Comparison of ENCODE assay signal across 8 cellular contexts in genomic region chr7:90595341-90595800, GRCh38.
DNase-seq lines count a peak whose midpoint lies in the region; TF ChIP-seq lines count a peak whose summit lies in the region.

No MANE protein-coding gene starts in this region.

- no peaks in the 10 kb centered on the region for H4K20me1 ChIP-seq in KMS-11 (ENCODE audit: insufficient read depth)

- H3K36me3 ChIP-seq in KMS-11 (ENCODE audit: insufficient read depth): no peaks in the 10 kb centered on the region

- peaks cover 10% of the 10 kb centered on the region for H3K4me1 Mint-ChIP-seq in T-helper 1 cell treated with Interleukin-12 subunit alpha and Interleukin-12 subunit beta and Interleukin-4 antibody, amounts not matched to agents 30 μg/mL and 1 μg/mL, for 36 hours (ENCODE audit: low read depth)
- peaks cover 32% of the 10 kb centered on the region for H3K4me1 Mint-ChIP-seq in dendritic cell treated with granulocyte-macrophage colony-stimulating factor and Interleukin-4, amounts not matched to agents 40 ng/mL and 50 ng/mL, for 4 days (ENCODE audit: low read depth)
- H3K4me1 Mint-ChIP-seq in nephron progenitor cell: peaks cover 33% of the 10 kb centered on the region

- peak overlapping the region; percentile 98; the same call in 1 of the 2 replicates for H2AFZ ChIP-seq in KMS-11 (ENCODE audit: low read depth)

- H3K4me1 ChIP-seq in KMS-11 (ENCODE audit: low read depth, poor library complexity, severe bottlenecking): peaks cover 14% of the 10 kb centered on the region

- H3K9ac ChIP-seq in KMS-11: no peak overlapping the region

- no peaks in the 10 kb centered on the region for H3K27me3 ChIP-seq in KMS-11 (ENCODE audit: insufficient read depth, low read depth)

- H3K4me2 ChIP-seq in KMS-11: peak overlapping the region; percentile 40

- no peak overlapping the region for H3K27ac ChIP-seq in KMS-11

- peak overlapping the region; percentile 41 for H3K4me3 Mint-ChIP-seq in T-helper 1 cell treated with Interleukin-12 subunit alpha and Interleukin-12 subunit beta and Interleukin-4 antibody, amounts not matched to agents 30 μg/mL and 1 μg/mL, for 36 hours
- peak overlapping the region; percentile 93 for H3K4me3 Mint-ChIP-seq in dendritic cell treated with granulocyte-macrophage colony-stimulating factor and Interleukin-4, amounts not matched to agents 40 ng/mL and 50 ng/mL, for 4 days
- peak overlapping the region; percentile 97 for H3K4me3 Mint-ChIP-seq in nephron progenitor cell

- H3K9me3 Mint-ChIP-seq in T-helper 1 cell treated with Interleukin-12 subunit alpha and Interleukin-12 subunit beta and Interleukin-4 antibody, amounts not matched to agents 30 μg/mL and 1 μg/mL, for 36 hours: no peaks in the 10 kb centered on the region
- H3K9me3 Mint-ChIP-seq in dendritic cell treated with granulocyte-macrophage colony-stimulating factor and Interleukin-4, amounts not matched to agents 40 ng/mL and 50 ng/mL, for 4 days: no peaks in the 10 kb centered on the region
- H3K9me3 Mint-ChIP-seq in nephron progenitor cell: no peaks in the 10 kb centered on the region

- no peak overlapping the region for H3K4me3 ChIP-seq in KMS-11 (IDR thresholded peaks at IDR 0.05; ENCODE audit: insufficient read depth, low read depth, low read length)

- no peaks in the 10 kb centered on the region for H3K36me3 Mint-ChIP-seq in T-helper 1 cell treated with Interleukin-12 subunit alpha and Interleukin-12 subunit beta and Interleukin-4 antibody, amounts not matched to agents 30 μg/mL and 1 μg/mL, for 36 hours (ENCODE audit: low read depth)
- peaks cover 7% of the 10 kb centered on the region for H3K36me3 Mint-ChIP-seq in dendritic cell treated with granulocyte-macrophage colony-stimulating factor and Interleukin-4, amounts not matched to agents 40 ng/mL and 50 ng/mL, for 4 days (ENCODE audit: low read depth)
- H3K36me3 Mint-ChIP-seq in nephron progenitor cell (ENCODE audit: low read depth): no peaks in the 10 kb centered on the region

- H3K27ac Mint-ChIP-seq in T-helper 1 cell treated with Interleukin-12 subunit alpha and Interleukin-12 subunit beta and Interleukin-4 antibody, amounts not matched to agents 30 μg/mL and 1 μg/mL, for 36 hours: no peak overlapping the region
- no peak overlapping the region for H3K27ac Mint-ChIP-seq in dendritic cell treated with granulocyte-macrophage colony-stimulating factor and Interleukin-4, amounts not matched to agents 40 ng/mL and 50 ng/mL, for 4 days
- H3K27ac Mint-ChIP-seq in nephron progenitor cell: peak overlapping the region; percentile 74

- peaks cover 48% of the 10 kb centered on the region for H3K27me3 Mint-ChIP-seq in T-helper 1 cell treated with Interleukin-12 subunit alpha and Interleukin-12 subunit beta and Interleukin-4 antibody, amounts not matched to agents 30 μg/mL and 1 μg/mL, for 36 hours (ENCODE audit: low read depth)
- peaks cover 19% of the 10 kb centered on the region for H3K27me3 Mint-ChIP-seq in dendritic cell treated with granulocyte-macrophage colony-stimulating factor and Interleukin-4, amounts not matched to agents 40 ng/mL and 50 ng/mL, for 4 days
- H3K27me3 Mint-ChIP-seq in nephron progenitor cell (ENCODE audit: low read depth, poor library complexity): peaks cover 6% of the 10 kb centered on the region

- intact Hi-C loops in dendritic cell treated with granulocyte-macrophage colony-stimulating factor and Interleukin-4, amounts not matched to agents 40 ng/mL and 50 ng/mL, for 4 days (cut with micrococcal nuclease): loop anchor here (5.0 kb wide), 2 partner anchors 248 to 667 kb away; partner anchors contain the start of genes FZD1 and GTPBP10

- DNase-seq in T-helper 1 cell: no peak
- no peak for DNase-seq in nephron progenitor cell
- no peak for DNase-seq in HuH-7 (ENCODE audit: low spot score)
- no peak for DNase-seq in NCI-H446 (lab: John Stamatoyannopoulos, UW)
- no peak for DNase-seq in NCI-H1694 (lab: John Stamatoyannopoulos, UW)

- no peaks in the 10 kb centered on the region; the same call in 1 of the 2 replicates for H3K79me2 ChIP-seq in KMS-11 (ENCODE audit: insufficient read depth, low read depth)

- TF ChIP-seq CTCF in KMS-11 (conservative IDR thresholded peaks at IDR 0.05; ENCODE audit: low read depth, low read length) (no peak), nephron progenitor cell (IDR thresholded peaks at IDR 0.05) (no peak)

Comparison
In these comparisons a context has a peak if more than half of its experiments do, and no peak if none do; other contexts are left out.
1. H3K4me3 Mint-ChIP-seq: peak in every context shown above with its lines; median percentile 97 in nephron progenitor cell; 93 in dendritic cell treated with granulocyte-macrophage colony-stimulating factor and Interleukin-4, amounts not matched to agents 40 ng/mL and 50 ng/mL, for 4 days; 41 in T-helper 1 cell treated with Interleukin-12 subunit alpha and Interleukin-12 subunit beta and Interleukin-4 antibody, amounts not matched to agents 30 μg/mL and 1 μg/mL, for 36 hours.